In the genomic region with DNA sequence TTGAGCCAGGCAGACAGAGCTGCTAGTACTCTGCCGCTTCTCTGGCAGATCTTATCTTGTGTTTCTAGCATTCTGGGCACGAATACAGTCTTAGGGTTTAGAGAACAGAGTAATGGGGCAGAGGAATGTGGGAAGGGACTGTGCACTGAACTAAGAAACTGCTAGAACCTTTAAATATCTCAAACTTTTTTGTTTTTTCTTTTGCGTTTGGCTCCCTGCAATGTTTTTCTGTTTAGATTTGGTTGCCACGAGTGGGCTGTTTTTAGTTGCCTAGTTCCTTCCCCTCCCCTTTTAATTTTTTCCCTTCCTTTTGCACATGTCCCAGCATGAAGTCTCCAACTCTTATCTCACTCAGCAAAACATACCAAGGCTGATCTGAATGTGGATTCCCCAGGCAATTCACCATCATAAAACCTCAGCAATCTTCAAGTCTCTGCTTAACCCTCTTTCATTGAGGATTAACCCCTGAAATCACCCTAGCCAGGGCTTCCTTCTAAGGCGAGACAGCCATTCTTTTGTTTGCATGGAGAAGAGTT, we compare ENCODE assay signal across 14 cellular contexts. TPM values are rescaled to one million over a fixed set of nuclear protein-coding genes. Genes with fewer than 3 reads are reported as not detected.
A peak's percentile ranks its signal among the peaks of the same experiment; 100 is the strongest.
DNase-seq lines count a peak whose midpoint lies in the region; ATAC-seq and TF ChIP-seq lines count a peak whose summit lies in the region.
"Had no signal": no experiment of that assay in that cellular context is flagged by ENCODE, and none has a peak within 500 bp of the region (broad histone marks: within the 10 kb centered on the region; RNA-seq: fewer than 3 reads in every experiment).

No MANE protein-coding gene starts in this region.

- no peaks in the 10 kb centered on the region for H3K9me3 Mint-ChIP-seq in activated T-cell treated with anti-CD3 and anti-CD28 coated beads, Interleukin-2, amount 50 U/mL, for 72 hours
- H3K9me3 Mint-ChIP-seq: activated naive CD4-positive, alpha-beta T cell treated with anti-CD3 and anti-CD28 coated beads, Interleukin-2, amount 50 U/mL, for 72 hours had no signal

- H3K27me3 ChIP-seq in A673 (replicated peaks; ENCODE audit: insufficient read depth, low read depth, low read length, poor library complexity) (peaks cover 72% of the 10 kb centered on the region), HUES48 (ENCODE audit: control insufficient read depth, insufficient read depth, low read length) (peaks cover 67% of the 10 kb centered on the region), mucosa of stomach (ENCODE audit: control insufficient read depth, insufficient read depth, low read length) (peaks cover 18% of the 10 kb centered on the region), colonic mucosa (no peaks in the 10 kb centered on the region), left lung (peaks cover 12 to 85% of the 10 kb centered on the region in 2 donors)
- H3K27me3 ChIP-seq: thyroid gland had no signal

- CTCF ChIA-PET in A673 (lab: Charles Lee), result interaction anchor here (0.6 kb wide), 1 partner anchor 405 kb away, joined by 4 read pairs; no protein-coding TSS in a partner anchor

- no peak for ATAC-seq in activated T-cell treated with anti-CD3 and anti-CD28 coated beads, Interleukin-2, amount 50 U/mL, for 72 hours (replicated peaks in 1 of 2)
- ATAC-seq in HG03521 (IDR thresholded peaks at IDR 0.05; ENCODE audit: unreplicated experiment) (no peak), left lung (no peak)
- ATAC-seq: activated naive CD4-positive, alpha-beta T cell treated with anti-CD3 and anti-CD28 coated beads, Interleukin-2, amount 50 U/mL, for 72 hours had no signal

- H3K36me3 ChIP-seq in A673 (ENCODE audit: insufficient read depth, low read length, poor library complexity, severe bottlenecking) (no peaks in the 10 kb centered on the region), HUES48 (ENCODE audit: control insufficient read depth, insufficient read depth, low read length) (no peaks in the 10 kb centered on the region), mucosa of stomach (ENCODE audit: control insufficient read depth, insufficient read depth, low read length) (no peaks in the 10 kb centered on the region), colonic mucosa (no peaks in the 10 kb centered on the region), left lung (no peaks in the 10 kb centered on the region)
- H3K36me3 ChIP-seq: sigmoid colon, thyroid gland had no signal

- BruUV-seq in A673 (replicated peaks; lab: Mats Ljungman, UMichigan), result no TSS peak

- POLR2A ChIA-PET in A673 (lab: Charles Lee; ENCODE audit: low non-redundant PET), result no interaction called here

- peaks cover 10 to 11% of the 10 kb centered on the region in 2 donors for H3K36me3 Mint-ChIP-seq in activated T-cell treated with anti-CD3 and anti-CD28 coated beads, Interleukin-2, amount 50 U/mL, for 72 hours (ENCODE audit: insufficient read depth in 2 of 2)

- peaks cover 56% of the 10 kb centered on the region for H3K4me1 Mint-ChIP-seq in activated T-cell treated with anti-CD3 and anti-CD28 coated beads, Interleukin-2, amount 50 U/mL, for 72 hours (ENCODE audit: low read depth)

- H3K27me3 Mint-ChIP-seq in activated T-cell treated with anti-CD3 and anti-CD28 coated beads, Interleukin-2, amount 50 U/mL, for 72 hours (ENCODE audit: low read depth), result peaks cover 62% of the 10 kb centered on the region

- no peak for TF ChIP-seq CTCF in A673 (conservative IDR thresholded peaks at IDR 0.05; ENCODE audit: low read depth, low read length)
- TF ChIP-seq CTCF in coronary artery (IDR thresholded peaks at IDR 0.05), result no peak
- no peak for TF ChIP-seq CTCF in colonic mucosa (IDR thresholded peaks at IDR 0.05)
- TF ChIP-seq CTCF in left lung (IDR thresholded peaks at IDR 0.05), result no peak

- H3K4me3 Mint-ChIP-seq in activated T-cell treated with anti-CD3 and anti-CD28 coated beads, Interleukin-2, amount 50 U/mL, for 72 hours, result peak overlapping the region in 1 of 2 donors; percentile 1

- H3K4me1 ChIP-seq in A673 (ENCODE audit: insufficient read depth, low read length, poor library complexity, severe bottlenecking) (peaks cover 34% of the 10 kb centered on the region), HUES48 (ENCODE audit: control insufficient read depth, insufficient read depth, low read length) (peaks cover 25% of the 10 kb centered on the region), mucosa of stomach (ENCODE audit: control insufficient read depth, insufficient read depth, low read length) (peaks cover 35% of the 10 kb centered on the region), colonic mucosa (no peaks in the 10 kb centered on the region), left lung (peaks cover 6 to 31% of the 10 kb centered on the region in 2 donors)

- no peak overlapping the region for H3K27ac Mint-ChIP-seq in activated T-cell treated with anti-CD3 and anti-CD28 coated beads, Interleukin-2, amount 50 U/mL, for 72 hours
- H3K27ac Mint-ChIP-seq: activated naive CD4-positive, alpha-beta T cell treated with anti-CD3 and anti-CD28 coated beads, Interleukin-2, amount 50 U/mL, for 72 hours had no signal

- H3K9me3 ChIP-seq in A673 (ENCODE audit: low read depth, low read length, poor library complexity, severe bottlenecking), result no peaks in the 10 kb centered on the region
- H3K9me3 ChIP-seq in HUES48 (ENCODE audit: control insufficient read depth, insufficient read depth, low read length), result no peaks in the 10 kb centered on the region
- no peaks in the 10 kb centered on the region for H3K9me3 ChIP-seq in mucosa of stomach (ENCODE audit: control insufficient read depth, low read length)
- no peaks in the 10 kb centered on the region for H3K9me3 ChIP-seq in colonic mucosa
- no peaks in the 10 kb centered on the region for H3K9me3 ChIP-seq in left lung
- H3K9me3 ChIP-seq: sigmoid colon, thyroid gland had no signal

- intact Hi-C loops in A673 (cut with micrococcal nuclease; ENCODE audit: unreplicated experiment), result loop anchor here (5.0 kb wide), 2 partner anchors 128 to 187 kb away; a partner anchor contains a TSS
- intact Hi-C loops in colonic mucosa (cut with DNase I), result loop anchor here (5.0 kb wide), 1 partner anchor 48 kb away; no protein-coding TSS in a partner anchor
- intact Hi-C loops in left lung (cut with DNase I), result loop anchor here in 1 of 2 donors (5.0 kb wide), 1 partner anchor 128 kb away; no protein-coding TSS in a partner anchor

- H3K4me3 ChIP-seq in A673 (ENCODE audit: low read depth, low read length, poor library complexity, severe bottlenecking), result peak overlapping the region; percentile 75
- peak overlapping the region; percentile 71 for H3K4me3 ChIP-seq in HUES48 (ENCODE audit: low read depth, low read length)
- H3K4me3 ChIP-seq in coronary artery, result peak overlapping the region; percentile 88
- H3K4me3 ChIP-seq in mucosa of stomach (ENCODE audit: low read length), result no peak overlapping the region
- no peak overlapping the region for H3K4me3 ChIP-seq in colonic mucosa
- H3K4me3 ChIP-seq in left lung, result no peak overlapping the region
- H3K4me3 ChIP-seq: sigmoid colon had no signal

- H3K9ac ChIP-seq in HUES48 (ENCODE audit: low read depth, low read length) (no peak overlapping the region), mucosa of stomach (ENCODE audit: low read length) (peak overlapping the region; percentile 98), colonic mucosa (ENCODE audit: low read depth in 2 of 2, low read length in 2 of 2) (peak overlapping the region in 1 of 2 donors; percentile 76)

- H3K27ac ChIP-seq in A673 (ENCODE audit: low read depth, low read length, poor library complexity, severe bottlenecking) (no peak overlapping the region), HUES48 (ENCODE audit: low read depth, low read length) (peak overlapping the region; percentile 73), coronary artery (peak overlapping the region; percentile 91 to 99), colonic mucosa (no peak overlapping the region), left lung (no peak overlapping the region)

- DNase-seq in A673 (ENCODE audit: low spot score), result peak; percentile 49
- DNase-seq in coronary artery (ENCODE audit: low spot score), result no peak
- no peak for DNase-seq in activated T-cell treated with anti-CD3 and anti-CD28 coated beads, Interleukin-2, amount 50 U/mL, for 72 hours
- DNase-seq in colonic mucosa, result no peak
- no peak for DNase-seq in left lung
- DNase-seq: effector CD8-positive, alpha-beta T cell; NCI-H1105; NCI-H526 treated with DMSO at 0.1 percent for 48 hours; sigmoid colon had no signal

RNA-seq across cellular contexts. Expression of a gene that starts 3.1 kb away (rescaled TPM):
- 12.6 and 16.0 TPM in 2 replicates for total RNA-seq in A673 (2021)
- 100 to 1,000 TPM in 1 of 2 donors, 10 to 100 TPM in 1; 96.3 to 107 TPM for total RNA-seq in activated T-cell treated with anti-CD3 and anti-CD28 coated beads, Interleukin-2, amount 50 U/mL, for 72 hours
- 10 to 100 TPM; 17.7 to 34.0 TPM for total RNA-seq in colonic mucosa
- 10 to 100 TPM; 14.0 to 57.7 TPM for total RNA-seq in left lung

Comparison
In these comparisons a context has a peak if more than half of its experiments do, and no peak if none do; other contexts are left out.
1. H3K27ac ChIP-seq: peak in HUES48 (single experiment) and coronary artery (2 of 2); none in A673 (single experiment), colonic mucosa (single experiment) and left lung (0 of 2).
2. H3K4me3 ChIP-seq: peak in A673 (single experiment), HUES48 (single experiment) and coronary artery (single experiment); none in mucosa of stomach (single experiment), colonic mucosa (single experiment) and left lung (0 of 2).